Comparison of ENCODE assay signal across 12 cellular contexts in the genomic region with DNA sequence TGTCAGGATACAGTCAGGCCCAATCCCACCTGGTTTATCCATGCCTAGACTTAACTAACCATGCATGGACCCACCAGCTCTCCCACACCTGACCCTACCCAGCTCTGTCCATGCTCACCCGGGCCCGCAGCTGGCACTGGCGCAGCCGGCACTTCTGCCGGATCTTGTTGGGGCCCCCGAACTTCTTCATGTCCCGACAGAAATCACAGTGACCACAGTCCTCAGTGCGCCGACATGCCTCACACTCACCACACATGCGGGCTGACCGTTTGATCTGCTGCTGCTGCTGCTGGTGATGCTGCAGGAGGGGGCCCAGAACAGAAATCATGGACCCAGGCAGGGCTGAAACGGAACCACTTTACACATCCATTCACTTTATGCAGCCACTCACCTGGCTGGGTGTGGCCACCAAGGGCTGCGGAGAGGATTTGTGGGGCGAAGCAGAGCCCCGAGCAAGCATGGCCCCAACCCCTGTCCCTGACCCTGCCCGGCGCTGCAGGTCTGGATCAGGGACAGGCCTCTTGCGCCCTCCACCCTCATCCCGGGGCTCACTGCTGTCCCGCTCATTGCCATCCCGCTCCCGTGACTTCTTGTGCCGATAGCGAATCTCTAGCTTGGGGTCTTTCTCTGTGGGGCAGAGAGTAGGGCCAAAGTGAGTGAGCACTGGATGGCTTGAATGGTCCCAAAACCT. TPM values are rescaled to one million over a fixed set of nuclear protein-coding genes. Genes with fewer than 3 reads are reported as not detected.
DNase-seq lines count a peak whose midpoint lies in the region; ATAC-seq and TF ChIP-seq lines count a peak whose summit lies in the region.
"Had no signal": no experiment of that assay in that cellular context is flagged by ENCODE, and none has a peak within 500 bp of the region (broad histone marks: within the 10 kb centered on the region; RNA-seq: fewer than 3 reads in every experiment).

No MANE protein-coding gene starts in this region.

- H3K27me3 ChIP-seq in PC-3 (ENCODE audit: low read length), result no peaks in the 10 kb centered on the region
- H3K27me3 ChIP-seq in esophagus squamous epithelium, result no peaks in the 10 kb centered on the region
- H3K27me3 ChIP-seq in smooth muscle cell (ENCODE audit: low read depth), result no peaks in the 10 kb centered on the region
- H3K27me3 ChIP-seq: MG63, transverse colon had no signal

- H3K27me3 Mint-ChIP-seq in activated CD4-positive, alpha-beta T cell treated with anti-CD3 and anti-CD28 coated beads for 36 hours, result no peaks in the 10 kb centered on the region

- H3K4me1 ChIP-seq in PC-3 (ENCODE audit: insufficient read depth, low read length), result peaks cover 6% of the 10 kb centered on the region; the same call in 1 of the 2 replicates
- H3K4me1 ChIP-seq in esophagus squamous epithelium, result peaks cover 12 to 56% (median 23%) of the 10 kb centered on the region in 3 donors
- H3K4me1 ChIP-seq in smooth muscle cell (ENCODE audit: low read depth), result peaks cover 4% of the 10 kb centered on the region

- peak overlapping the region; percentile 97 for H3K27ac Mint-ChIP-seq in activated CD4-positive, alpha-beta T cell treated with anti-CD3 and anti-CD28 coated beads for 36 hours

- H3K9me3 ChIP-seq in PC-3 (ENCODE audit: low read length) (no peaks in the 10 kb centered on the region), esophagus squamous epithelium (no peaks in the 10 kb centered on the region), smooth muscle cell (replicated peaks; ENCODE audit: low read depth) (no peaks in the 10 kb centered on the region)
- H3K9me3 ChIP-seq: MG63, transverse colon had no signal

- no peaks in the 10 kb centered on the region for H3K9me3 Mint-ChIP-seq in activated CD4-positive, alpha-beta T cell treated with anti-CD3 and anti-CD28 coated beads for 36 hours (ENCODE audit: low read depth)

- H4K20me1 ChIP-seq in PC-3 (ENCODE audit: low read length) (no peaks in the 10 kb centered on the region), smooth muscle cell (ENCODE audit: low read depth) (no peaks in the 10 kb centered on the region)

- H3K4me3 Mint-ChIP-seq in activated CD4-positive, alpha-beta T cell treated with anti-CD3 and anti-CD28 coated beads for 36 hours, result peak overlapping the region; percentile 92

- peaks cover 19% of the 10 kb centered on the region for H3K79me2 ChIP-seq in PC-3 (ENCODE audit: low read length)
- peaks cover 10% of the 10 kb centered on the region for H3K79me2 ChIP-seq in smooth muscle cell (ENCODE audit: low read depth)

- H3K4me1 Mint-ChIP-seq in activated CD4-positive, alpha-beta T cell treated with anti-CD3 and anti-CD28 coated beads for 36 hours, result peaks cover 27% of the 10 kb centered on the region

- intact Hi-C loops in activated CD4-positive, alpha-beta T cell treated with anti-CD3 and anti-CD28 coated beads for 36 hours (cut with DNase I, micrococcal nuclease), result loop anchor here (2.0 to 10.0 kb wide), 6 partner anchors 72 to 1331 kb away; a partner anchor contains a TSS
- intact Hi-C loops in PC-3 (cut with micrococcal nuclease) (loop anchor here (5.0 kb wide), 2 partner anchors 72 to 92 kb away; a partner anchor contains a TSS), esophagus squamous epithelium (cut with DNase I) (no loop called here)

- no peaks in the 10 kb centered on the region for H3K9me2 ChIP-seq in PC-3 (replicated peaks; ENCODE audit: low read length)

- H3K27ac ChIP-seq in PC-3 (ENCODE audit: low read length) (no peak overlapping the region), esophagus squamous epithelium (peak overlapping the region in 3 of 4 donors; percentile 85 to 93 (median 87)), smooth muscle cell (ENCODE audit: low read depth) (no peak overlapping the region)

- CTCF ChIA-PET in activated CD4-positive, alpha-beta T cell treated with anti-CD3 and anti-CD28 coated beads for 36 hours (lab: Charles Lee), result no interaction called here
- CTCF ChIA-PET in PC-3 (lab: Charles Lee), result no interaction called here

- no peak overlapping the region for H3K4me3 ChIP-seq in PC-3 (ENCODE audit: low read length)
- no peak overlapping the region for H3K4me3 ChIP-seq in esophagus squamous epithelium
- H3K4me3 ChIP-seq in smooth muscle cell, result no peak overlapping the region

- peaks cover 56% of the 10 kb centered on the region for H3K36me3 Mint-ChIP-seq in activated CD4-positive, alpha-beta T cell treated with anti-CD3 and anti-CD28 coated beads for 36 hours (ENCODE audit: low read depth)

- DNase-seq in activated CD4-positive, alpha-beta T cell treated with anti-CD3 and anti-CD28 coated beads for 36 hours, result no peak
- no peak for DNase-seq in activated CD4-positive, alpha-beta T cell treated with anti-CD3 and anti-CD28 coated beads for 4 hours
- DNase-seq in PC-3 (no peak), esophagus squamous epithelium (lab: John Stamatoyannopoulos, UW) (no peak), smooth muscle cell (lab: John Stamatoyannopoulos, UW; ENCODE audit: unreplicated experiment) (no peak), NCI-H774 (lab: John Stamatoyannopoulos, UW) (no peak), NAMALWA (ENCODE audit: low spot score) (no peak), NCI-H2107 (lab: John Stamatoyannopoulos, UW) (no peak)
- DNase-seq: ACHN had no signal

- H3K36me3 ChIP-seq in PC-3 (ENCODE audit: low read depth, low read length), result no peaks in the 10 kb centered on the region
- peaks cover 0 to 41% (median 17%) of the 10 kb centered on the region in 3 donors for H3K36me3 ChIP-seq in esophagus squamous epithelium
- no peaks in the 10 kb centered on the region for H3K36me3 ChIP-seq in smooth muscle cell (ENCODE audit: low read depth)
- H3K36me3 ChIP-seq: transverse colon had no signal

- no peak for TF ChIP-seq POLR2A in esophagus squamous epithelium (IDR thresholded peaks at IDR 0.05)

- H3K4me2 ChIP-seq in PC-3 (ENCODE audit: low read length), result peak overlapping the region; percentile 81
- peak overlapping the region; percentile 81 for H3K4me2 ChIP-seq in smooth muscle cell

- H3K9ac ChIP-seq in PC-3 (ENCODE audit: low read length) (no peak overlapping the region), smooth muscle cell (ENCODE audit: low read depth) (no peak overlapping the region)

- 93 to 99% methylated on average over 20 to 23 of the region's 24 CpGs for WGBS in esophagus squamous epithelium, 2 donors
- WGBS in smooth muscle cell (ENCODE audit: low lambda C conversion rate), result over 99% methylated on average over 24 of the region's 24 CpGs

- POLR2A ChIA-PET in activated CD4-positive, alpha-beta T cell treated with anti-CD3 and anti-CD28 coated beads for 36 hours (lab: Charles Lee), result no interaction called here
- POLR2A ChIA-PET in PC-3 (lab: Charles Lee; ENCODE audit: unreplicated experiment), result interaction anchor here (0.6 kb wide), 1 partner anchor 10 kb away, joined by 7 read pairs; no protein-coding TSS in a partner anchor

- BruUV-seq in PC-3 (replicated peaks; lab: Mats Ljungman, UMichigan), result TSS peak; percentile 13

- no peak overlapping the region for H2AFZ ChIP-seq in PC-3 (ENCODE audit: low read length)
- no peak overlapping the region for H2AFZ ChIP-seq in smooth muscle cell (ENCODE audit: low read depth)

- ATAC-seq in activated CD4-positive, alpha-beta T cell treated with anti-CD3 and anti-CD28 coated beads for 36 hours, result no peak
- ATAC-seq in PC-3, result no peak

- H3F3A ChIP-seq in PC-3 (ENCODE audit: low read length, unreplicated experiment), result no peaks in the 10 kb centered on the region
- no peaks in the 10 kb centered on the region for H3F3A ChIP-seq in smooth muscle cell (ENCODE audit: low read depth)

- TF ChIP-seq CTCF in PC-3 (conservative IDR thresholded peaks at IDR 0.05; ENCODE audit: low read depth, low read length), result no peak
- TF ChIP-seq CTCF in esophagus squamous epithelium (IDR thresholded peaks at IDR 0.05), result no peak
- no peak for TF ChIP-seq CTCF in smooth muscle cell (IDR thresholded peaks at IDR 0.05; ENCODE audit: borderline replicate concordance, insufficient read depth, poor library complexity, severe bottlenecking)

RNA-seq across cellular contexts. Expression of a gene that starts 1.7 kb away (rescaled TPM):
- total RNA-seq in activated CD4-positive, alpha-beta T cell treated with anti-CD3 and anti-CD28 coated beads for 36 hours, result 10 to 100 TPM; 68.6 to 80.0 TPM
- total RNA-seq in PC-3 (2014; rRNA removed), result 25.4 and 38.2 TPM in 2 replicates
- 10 to 100 TPM; 42.0 to 58.9 (median 53.9) TPM for total RNA-seq in esophagus squamous epithelium
- total RNA-seq in smooth muscle cell, result 15.4 and 20.6 TPM in 2 replicates
- 39.6 and 70.1 TPM in 2 replicates for polyA plus RNA-seq in smooth muscle cell

RNA-seq across cellular contexts. Expression of a gene that starts 4.5 kb away (rescaled TPM):
- 10 to 100 TPM; 62.2 to 70.5 TPM for total RNA-seq in activated CD4-positive, alpha-beta T cell treated with anti-CD3 and anti-CD28 coated beads for 36 hours
- 30.2 and 42.6 TPM in 2 replicates for total RNA-seq in PC-3 (2014; rRNA removed)
- 10 to 100 TPM; 39.5 to 83.8 (median 61.0) TPM for total RNA-seq in esophagus squamous epithelium
- total RNA-seq in smooth muscle cell, result 40.3 and 61.3 TPM in 2 replicates
- 49.8 and 53.1 TPM in 2 replicates for polyA plus RNA-seq in smooth muscle cell

RNA-seq across cellular contexts. Expression of a gene that starts 19.5 kb away (rescaled TPM):
- under 1 TPM; 0.37 to 0.44 TPM for total RNA-seq in activated CD4-positive, alpha-beta T cell treated with anti-CD3 and anti-CD28 coated beads for 36 hours
- not detected in 2 replicates for total RNA-seq in PC-3 (2014; rRNA removed)
- total RNA-seq in esophagus squamous epithelium, result under 1 TPM in 1 of 4 donors, not detected in 3; 0.19 TPM
- 0.36 and 0.99 TPM in 2 replicates for total RNA-seq in smooth muscle cell
- polyA plus RNA-seq in smooth muscle cell, result 0.41 and 1.1 TPM in 2 replicates
- total RNA-seq: mononuclear cell had no signal

Comparison
In these comparisons a context has a peak if more than half of its experiments do, and no peak if none do; other contexts are left out.
1. H3K27ac ChIP-seq: peak in esophagus squamous epithelium (3 of 4); none in PC-3 (single experiment) and smooth muscle cell (single experiment).